ENCODE assay signal across 15 cellular contexts in genomic region chr1:113255728-113256347, GRCh38.
DNase-seq lines count a peak whose midpoint lies in the region; ATAC-seq and TF ChIP-seq lines count a peak whose summit lies in the region.
"Had no signal": no experiment of that assay in that cellular context is flagged by ENCODE, and none has a peak within 500 bp of the region (broad histone marks: within the 10 kb centered on the region; RNA-seq: fewer than 3 reads in every experiment).

No MANE protein-coding gene starts in this region.

- H3K27ac Mint-ChIP-seq in osteocyte (ENCODE audit: unreplicated experiment), result no peak overlapping the region
- H3K27ac Mint-ChIP-seq: activated CD8-positive, alpha-beta memory T cell treated with anti-CD3 and anti-CD28 coated beads, Interleukin-2, amount 10 ng/mL, durations not matched to agents 7 days and 5 days had no signal

- H3K27me3 Mint-ChIP-seq in osteocyte (ENCODE audit: unreplicated experiment), result peaks cover 31% of the 10 kb centered on the region

- H3K36me3 ChIP-seq in prostate gland, result no peaks in the 10 kb centered on the region
- H3K36me3 ChIP-seq: BLaER1 treated with 17β-estradiol and CSF1 and Interleukin-3, amounts not matched to agents 10 nM and 100 nM had no signal

- no peak for TF ChIP-seq CTCF in prostate gland (IDR thresholded peaks at IDR 0.05)
- no peak for TF ChIP-seq CTCF in osteocyte (IDR thresholded peaks at IDR 0.05)

- H3K27ac ChIP-seq in prostate gland, result peak overlapping the region; percentile 70 to 77
- H3K27ac ChIP-seq: BLaER1 treated with 17β-estradiol and CSF1 and Interleukin-3, amounts not matched to agents 10 nM and 100 nM had no signal

- H3K9me3 Mint-ChIP-seq in osteocyte (ENCODE audit: unreplicated experiment), result no peaks in the 10 kb centered on the region

- no peaks in the 10 kb centered on the region for H3K27me3 ChIP-seq in prostate gland (replicated peaks; ENCODE audit: insufficient read depth)
- H3K27me3 ChIP-seq: BLaER1 treated with 17β-estradiol and CSF1 and Interleukin-3, amounts not matched to agents 10 nM and 100 nM had no signal

- ATAC-seq in HG02588 (IDR thresholded peaks at IDR 0.05; ENCODE audit: unreplicated experiment), result no peak
- ATAC-seq: activated CD8-positive, alpha-beta memory T cell treated with anti-CD3 and anti-CD28 coated beads, Interleukin-2, amount 10 ng/mL, durations not matched to agents 7 days and 5 days; Panc1 had no signal

- H3K36me3 Mint-ChIP-seq in osteocyte (ENCODE audit: unreplicated experiment), result no peaks in the 10 kb centered on the region
- H3K36me3 Mint-ChIP-seq: activated CD8-positive, alpha-beta memory T cell treated with anti-CD3 and anti-CD28 coated beads, Interleukin-2, amount 10 ng/mL, durations not matched to agents 7 days and 5 days had no signal

- H3K4me1 ChIP-seq in prostate gland (replicated peaks), result peaks cover 6% of the 10 kb centered on the region
- H3K4me1 ChIP-seq: BLaER1 treated with 17β-estradiol and CSF1 and Interleukin-3, amounts not matched to agents 10 nM and 100 nM had no signal

- no peak for TF ChIP-seq POLR2A in prostate gland (IDR thresholded peaks at IDR 0.05)

- intact Hi-C loops in prostate gland (cut with DNase I), result no loop called here

- H3K9me3 ChIP-seq in prostate gland, result no peaks in the 10 kb centered on the region

- WGBS in prostate gland, result 24% methylated on average over 8 of the region's 8 CpGs

- H3K4me3 ChIP-seq in prostate gland, result no peak overlapping the region
- H3K4me3 ChIP-seq: BLaER1 treated with 17β-estradiol and CSF1 and Interleukin-3, amounts not matched to agents 10 nM and 100 nM had no signal

- DNase-seq in EH (ENCODE audit: low read depth) (peak; percentile 4), NCI-H510A treated with DMSO at 0.1 percent for 48 hours (lab: John Stamatoyannopoulos, UW) (peak; percentile 20), iPS-NIHi7 (ENCODE audit: extremely low spot score) (peak; percentile 55), prostate gland (ENCODE audit: low spot score) (peak; percentile 89), NCI-H345 treated with DMSO at 0.1 percent for 48 hours (lab: John Stamatoyannopoulos, UW; ENCODE audit: unreplicated experiment) (no peak), osteocyte (ENCODE audit: extremely low spot score, unreplicated experiment) (no peak)
- no peak for DNase-seq in activated naive CD4-positive, alpha-beta T cell (lab: John Stamatoyannopoulos, UW)
- DNase-seq: activated CD8-positive, alpha-beta memory T cell treated with anti-CD3 and anti-CD28 coated beads, Interleukin-2, amount 10 ng/mL, durations not matched to agents 7 days and 5 days; dermis blood vessel endothelial cell; foreskin melanocyte; NCI-H1694; T1000 had no signal

- no peak overlapping the region for H3K4me3 Mint-ChIP-seq in osteocyte (ENCODE audit: unreplicated experiment)
- H3K4me3 Mint-ChIP-seq: activated CD8-positive, alpha-beta memory T cell treated with anti-CD3 and anti-CD28 coated beads, Interleukin-2, amount 10 ng/mL, durations not matched to agents 7 days and 5 days had no signal

- H3K4me1 Mint-ChIP-seq in osteocyte (ENCODE audit: unreplicated experiment), result no peaks in the 10 kb centered on the region
- H3K4me1 Mint-ChIP-seq: activated CD8-positive, alpha-beta memory T cell treated with anti-CD3 and anti-CD28 coated beads, Interleukin-2, amount 10 ng/mL, durations not matched to agents 7 days and 5 days had no signal

Comparison
In these comparisons a context has a peak if more than half of its experiments do, and no peak if none do; other contexts are left out.
1. DNase-seq: peak in EH (single experiment), NCI-H510A treated with DMSO at 0.1 percent for 48 hours (single experiment), iPS-NIHi7 (single experiment) and prostate gland (single experiment); none in NCI-H345 treated with DMSO at 0.1 percent for 48 hours (single experiment), activated naive CD4-positive, alpha-beta T cell (0 of 4) and osteocyte (single experiment).